ENCODE assay signal across 19 cellular contexts in genomic region chr11:91407842-91408241, GRCh38.
DNase-seq lines count a peak whose midpoint lies in the region; ATAC-seq, FAIRE-seq and TF ChIP-seq lines count a peak whose summit lies in the region.
"Had no signal": no experiment of that assay in that cellular context is flagged by ENCODE, and none has a peak within 500 bp of the region (broad histone marks: within the 10 kb centered on the region; RNA-seq: fewer than 3 reads in every experiment).

No MANE protein-coding gene starts in this region.

- ATAC-seq in HepG2, result no peak
- no peak for ATAC-seq in right lobe of liver
- no peak for ATAC-seq in K562
- no peak for ATAC-seq in HG02852 (IDR thresholded peaks at IDR 0.05; ENCODE audit: unreplicated experiment)
- ATAC-seq: CD8-positive, alpha-beta T cell had no signal

- TF ChIP-seq EP300 in HepG2 (IDR thresholded peaks at IDR 0.05; ENCODE audit: low read depth in 2 of 2, low read length in 2 of 2), result no peak
- no peak for TF ChIP-seq EP300 in HepG2 (CRISPR knock-in tag; IDR thresholded peaks at IDR 0.05; ENCODE audit: borderline replicate concordance)
- no peak for TF ChIP-seq EP300 in K562 (IDR thresholded peaks at IDR 0.05; ENCODE audit: low read length)

- no peaks in the 10 kb centered on the region for H3K9me1 ChIP-seq in K562 (ENCODE audit: control insufficient read depth, insufficient read depth, low read length)

- TF ChIP-seq RAD21 in HepG2 (CRISPR knock-in tag; IDR thresholded peaks at IDR 0.05) (no peak), K562 (CRISPR knock-in tag; conservative IDR thresholded peaks at IDR 0.05 in 1 of 2, IDR thresholded peaks at IDR 0.05 in 1 of 2) (no peak)

- H3K4me1 ChIP-seq in HepG2 (ENCODE audit: insufficient read depth, low read length), result no peaks in the 10 kb centered on the region
- no peaks in the 10 kb centered on the region for H3K4me1 ChIP-seq in right lobe of liver
- H3K4me1 ChIP-seq in K562 (replicated peaks in 1 of 2; ENCODE audit: control insufficient read depth in 2 of 2, insufficient read depth in 2 of 2, low read length in 2 of 2), result no peaks in the 10 kb centered on the region
- H3K4me1 ChIP-seq: BLaER1 treated with 17β-estradiol and CSF1 and Interleukin-3, amounts not matched to agents 10 nM and 100 nM; Caco-2 had no signal

- no peaks in the 10 kb centered on the region for H3K9me3 ChIP-seq in HepG2 (ENCODE audit: low read length)
- H3K9me3 ChIP-seq in right lobe of liver, result no peaks in the 10 kb centered on the region
- H3K9me3 ChIP-seq in K562 (replicated peaks; ENCODE audit: control insufficient read depth, insufficient read depth, low read depth, low read length), result no peaks in the 10 kb centered on the region
- H3K9me3 ChIP-seq: BLaER1 treated with 17β-estradiol and CSF1 and Interleukin-3, amounts not matched to agents 10 nM and 100 nM; Caco-2 had no signal

- H2AFZ ChIP-seq in HepG2 (ENCODE audit: low read length), result no peak overlapping the region
- H2AFZ ChIP-seq in K562 (ENCODE audit: low read depth, low read length), result no peak overlapping the region

- H3K36me3 ChIP-seq in HepG2 (replicated peaks in 1 of 2; ENCODE audit: control insufficient read depth in 1 of 2, insufficient read depth in 2 of 2, low read length in 2 of 2), result no peaks in the 10 kb centered on the region
- no peaks in the 10 kb centered on the region for H3K36me3 ChIP-seq in right lobe of liver
- H3K36me3 ChIP-seq in K562 (ENCODE audit: control insufficient read depth, insufficient read depth, low read length), result no peaks in the 10 kb centered on the region
- H3K36me3 ChIP-seq: BLaER1 treated with 17β-estradiol and CSF1 and Interleukin-3, amounts not matched to agents 10 nM and 100 nM had no signal

- BruUV-seq in HepG2 (replicated peaks; lab: Mats Ljungman, UMichigan), result no TSS peak
- no TSS peak for BruUV-seq in K562 (replicated peaks; lab: Mats Ljungman, UMichigan)

- H3K27me3 ChIP-seq in HepG2 (ENCODE audit: control insufficient read depth in 1 of 2, insufficient read depth in 2 of 2, low read length in 2 of 2) (no peaks in the 10 kb centered on the region; a peak in 1 of 5 replicates), right lobe of liver (no peaks in the 10 kb centered on the region), K562 (ENCODE audit: control insufficient read depth in 2 of 2, insufficient read depth in 2 of 2, low read length in 2 of 2) (no peaks in the 10 kb centered on the region)
- H3K27me3 ChIP-seq: BLaER1 treated with 17β-estradiol and CSF1 and Interleukin-3, amounts not matched to agents 10 nM and 100 nM had no signal

- no peak for TF ChIP-seq CTCF in HepG2 (CRISPR knock-in tag; IDR thresholded peaks at IDR 0.05)
- no peak for TF ChIP-seq CTCF in right lobe of liver (IDR thresholded peaks at IDR 0.05)
- no peak for TF ChIP-seq CTCF in K562 (IDR thresholded peaks at IDR 0.05 in 2 of 3, conservative IDR thresholded peaks at IDR 0.05 in 1 of 3; ENCODE audit: insufficient read depth in 2 of 3, low read depth in 1 of 3, low read length in 3 of 3)

- POLR2A ChIA-PET in HepG2 (lab: Yijun Ruan, JAX), result no interaction called here
- POLR2A ChIA-PET in K562 (lab: Yijun Ruan, JAX), result no interaction called here

- H3K9ac ChIP-seq in HepG2 (ENCODE audit: insufficient read depth, low read depth, low read length) (no peak overlapping the region), K562 (ENCODE audit: insufficient read depth in 1 of 2, low read depth in 2 of 2, low read length in 2 of 2) (no peak overlapping the region)
- H3K9ac ChIP-seq: BLaER1 treated with 17β-estradiol and CSF1 and Interleukin-3, amounts not matched to agents 10 nM and 100 nM had no signal

- in situ Hi-C loops in HepG2 (cut with HindIII; ENCODE audit: extremely low pct_ligation_motif_present, low pct_unique_long_range_greater_than_20kb) (no loop called here), K562 (cut with MboI) (no loop called here)

- H3K4me3 ChIP-seq in HepG2 (replicated peaks in 1 of 3; ENCODE audit: insufficient read depth in 1 of 3, low read depth in 2 of 3, low read length in 3 of 3) (no peak overlapping the region), right lobe of liver (no peak overlapping the region), K562 (no peak overlapping the region)
- H3K4me3 ChIP-seq: BLaER1 treated with 17β-estradiol and CSF1 and Interleukin-3, amounts not matched to agents 10 nM and 100 nM had no signal

- TF ChIP-seq POLR2A in HepG2 (IDR thresholded peaks at IDR 0.05; ENCODE audit: insufficient read depth in 1 of 2, low read depth in 2 of 2, low read length in 2 of 2), result no peak
- no peak for TF ChIP-seq POLR2A in right lobe of liver (IDR thresholded peaks at IDR 0.05)
- no peak for TF ChIP-seq POLR2A in K562 (conservative IDR thresholded peaks at IDR 0.05)

- H3K4me2 ChIP-seq in HepG2 (ENCODE audit: low read depth, low read length) (no peak overlapping the region), K562 (ENCODE audit: insufficient read depth, low read length) (no peak overlapping the region)
- H3K4me2 ChIP-seq: BLaER1 treated with 17β-estradiol and CSF1 and Interleukin-3, amounts not matched to agents 10 nM and 100 nM had no signal

- H3K27ac ChIP-seq in HepG2 (ENCODE audit: extremely low read length, insufficient read depth, low read length), result no peak overlapping the region
- H3K27ac ChIP-seq in right lobe of liver, result no peak overlapping the region
- H3K27ac ChIP-seq in K562 (ENCODE audit: extremely low read depth, low read depth, low read length), result no peak overlapping the region
- H3K27ac ChIP-seq: 22Rv1; BLaER1 treated with 17β-estradiol and CSF1 and Interleukin-3, amounts not matched to agents 10 nM and 100 nM; C4-2B had no signal

- FAIRE-seq in HepG2 (lab: Jason Lieb, UNC) (no peak), K562 (lab: Jason Lieb, UNC) (no peak)
- FAIRE-seq: D721Med, GM12891, GM19239 had no signal

- CTCF ChIA-PET in HepG2 (lab: Yijun Ruan, JAX; ENCODE audit: low intra/inter-chr PET ratio, low total read pairs), result no interaction called here
- CTCF ChIA-PET in K562 (lab: Yijun Ruan, JAX; ENCODE audit: low intra/inter-chr PET ratio), result no interaction called here

- no peaks in the 10 kb centered on the region for H4K20me1 ChIP-seq in HepG2 (ENCODE audit: insufficient read depth, low read length)
- no peaks in the 10 kb centered on the region for H4K20me1 ChIP-seq in K562 (replicated peaks; ENCODE audit: control insufficient read depth, insufficient read depth, low read length)
- H4K20me1 ChIP-seq: BLaER1 treated with 17β-estradiol and CSF1 and Interleukin-3, amounts not matched to agents 10 nM and 100 nM had no signal

- no peaks in the 10 kb centered on the region for H3K79me2 ChIP-seq in HepG2 (ENCODE audit: insufficient read depth, low read length)
- H3K79me2 ChIP-seq in K562 (ENCODE audit: control insufficient read depth, insufficient read depth, low read length), result no peaks in the 10 kb centered on the region

- DNase-seq in HepG2 (ENCODE audit: low spot score), result no peak
- no peak for DNase-seq in right lobe of liver
- no peak for DNase-seq in K562 (ENCODE audit: extremely low read depth in 1 of 4, low spot score in 3 of 4)
- DNase-seq in AG08395 (ENCODE audit: low spot score), result no peak
- DNase-seq: ACHN; AML-193; Caco-2; Calu3; CD4-positive, alpha-beta T cell; CD8-positive, alpha-beta T cell; DMS79 treated with DMSO at 0.1 percent for 48 hours; GF-D8 had no signal

- intact Hi-C loops in HepG2 (cut with micrococcal nuclease; ENCODE audit: unreplicated experiment), result no loop called here
- intact Hi-C loops in right lobe of liver (cut with DNase I), result no loop called here
- intact Hi-C loops in K562 (cut with micrococcal nuclease), result no loop called here

TF ChIP-seq in HepG2, 621 proteins besides CTCF, POLR2A, EP300 and RAD21 (continues in another document):
- no peak for TF ChIP-seq ZNF280B (CRISPR knock-in tag; IDR thresholded peaks at IDR 0.05; ENCODE audit: borderline replicate concordance)

TF ChIP-seq in K562, 482 proteins besides CTCF, POLR2A, EP300 and RAD21:
- TF ChIP-seq, protein P1, sequence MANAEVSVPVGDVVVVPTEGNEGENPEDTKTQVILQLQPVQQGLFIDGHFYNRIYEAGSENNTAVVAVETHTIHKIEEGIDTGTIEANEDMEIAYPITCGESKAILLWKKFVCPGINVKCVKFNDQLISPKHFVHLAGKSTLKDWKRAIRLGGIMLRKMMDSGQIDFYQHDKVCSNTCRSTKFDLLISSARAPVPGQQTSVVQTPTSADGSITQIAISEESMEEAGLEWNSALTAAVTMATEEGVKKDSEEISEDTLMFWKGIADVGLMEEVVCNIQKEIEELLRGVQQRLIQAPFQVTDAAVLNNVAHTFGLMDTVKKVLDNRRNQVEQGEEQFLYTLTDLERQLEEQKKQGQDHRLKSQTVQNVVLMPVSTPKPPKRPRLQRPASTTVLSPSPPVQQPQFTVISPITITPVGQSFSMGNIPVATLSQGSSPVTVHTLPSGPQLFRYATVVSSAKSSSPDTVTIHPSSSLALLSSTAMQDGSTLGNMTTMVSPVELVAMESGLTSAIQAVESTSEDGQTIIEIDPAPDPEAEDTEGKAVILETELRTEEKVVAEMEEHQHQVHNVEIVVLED (CRISPR knock-in tag; IDR thresholded peaks at IDR 0.05), result no peak
- TF ChIP-seq ZC3H4 (CRISPR knock-in tag; IDR thresholded peaks at IDR 0.05; ENCODE audit: borderline replicate concordance) (no peak), ZNF316 (IDR thresholded peaks at IDR 0.05) (peak; percentile 64), PHF20 (IDR thresholded peaks at IDR 0.05; ENCODE audit: partially characterized antibody) (no peak), CREM (IDR thresholded peaks at IDR 0.05; ENCODE audit: low read depth) (no peak)

Comparison
In these comparisons a context has a peak if more than half of its experiments do, and no peak if none do; other contexts are left out.
1. Of the 241 proteins assayed by ChIP-seq in both HepG2 and K562: peak only in HepG2: MAFF; only in K562: none; in both: none; in neither: 239; mixed calls (peak in some experiments, not most) for 1.